Comparison of ENCODE assay signal across 8 cellular contexts in the genomic region with DNA sequence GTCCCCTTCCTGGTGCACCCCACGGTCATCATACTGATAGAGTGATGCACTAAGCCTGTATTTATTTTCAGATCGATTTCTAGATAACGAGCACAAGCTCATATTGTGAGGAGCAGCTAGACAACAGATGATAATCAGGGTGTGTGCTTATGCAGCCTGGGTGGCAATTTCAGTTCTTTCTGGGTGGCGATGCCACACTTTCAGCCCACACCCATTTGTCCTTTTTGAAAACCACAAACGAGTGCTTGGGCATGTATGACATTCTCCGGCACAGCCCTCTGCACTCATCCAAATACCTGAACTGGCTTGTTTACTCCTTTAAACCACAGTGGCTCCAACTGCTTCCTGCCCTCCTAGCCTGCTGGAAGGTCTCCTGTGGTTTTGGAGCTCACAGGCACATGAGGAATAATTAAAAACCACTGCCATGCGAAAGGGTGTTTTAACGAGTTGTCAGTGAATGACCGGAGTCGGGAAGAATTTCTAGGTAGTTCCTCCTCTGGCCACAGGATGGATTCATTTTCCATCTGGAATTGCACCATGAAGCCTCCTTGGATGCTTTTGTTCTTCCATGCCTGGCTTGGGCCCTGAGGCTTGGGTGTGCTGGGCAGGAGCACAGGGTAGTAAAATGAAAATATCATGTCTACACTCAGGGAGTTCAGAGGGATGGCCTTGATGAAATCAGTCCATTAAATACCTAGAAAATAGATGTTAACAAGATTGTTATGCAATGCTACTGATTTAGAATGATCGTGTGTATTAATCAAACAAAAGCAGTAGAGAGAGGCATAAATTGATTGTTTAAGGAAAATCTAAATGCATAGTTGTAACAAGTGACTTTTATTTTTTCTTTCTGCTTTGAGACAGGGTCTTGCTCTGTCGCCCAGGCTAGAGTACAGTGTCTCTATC. TPM values are rescaled to one million over a fixed set of nuclear protein-coding genes. Genes with fewer than 3 reads are reported as not detected.
DNase-seq lines count a peak whose midpoint lies in the region; ATAC-seq, FAIRE-seq and TF ChIP-seq lines count a peak whose summit lies in the region.

No MANE protein-coding gene starts in this region.

- no peaks in the 10 kb centered on the region for H3K36me3 Mint-ChIP-seq in IgD-negative memory B cell
- H3K36me3 Mint-ChIP-seq in activated T-helper 2 cell treated with anti-CD3 and anti-CD28 coated beads, Interferon-gamma antibody, Interleukin-2, Interleukin-4, amounts not matched to agents 10 μg/mL and 5 μg/mL and 100 μg/mL, durations not matched to agents 14 hours and 24 hours and 36 hours (ENCODE audit: low read depth), result no peaks in the 10 kb centered on the region

- H3K27me3 Mint-ChIP-seq in IgD-negative memory B cell, result peaks cover 4% of the 10 kb centered on the region
- H3K27me3 Mint-ChIP-seq in activated T-helper 2 cell treated with anti-CD3 and anti-CD28 coated beads, Interferon-gamma antibody, Interleukin-2, Interleukin-4, amounts not matched to agents 10 μg/mL and 5 μg/mL and 100 μg/mL, durations not matched to agents 14 hours and 24 hours and 36 hours (ENCODE audit: low read depth), result peaks cover 1% of the 10 kb centered on the region

- peak; percentile 36 for ATAC-seq in left colon

- peak; percentile 98 for DNase-seq in Caki2 (ENCODE audit: low read depth)
- DNase-seq in activated T-helper 2 cell treated with anti-CD3 and anti-CD28 coated beads, Interferon-gamma antibody, Interleukin-2, Interleukin-4, amounts not matched to agents 10 μg/mL and 5 μg/mL and 100 μg/mL, durations not matched to agents 14 hours and 24 hours and 36 hours (ENCODE audit: low spot score), result peak; percentile 19
- DNase-seq in left colon, result no peak
- DNase-seq in hippocampal formation (lab: John Stamatoyannopoulos, UW), result no peak
- DNase-seq in stimulated activated CD4-positive, alpha-beta T cell treated with anti-CD3 and anti-CD28 coated beads, Interleukin-1b, Interleukin-23, amount 100 ng/mL, for 48 hours, result no peak
- DNase-seq in HPDE6-E6E7 (ENCODE audit: extremely low spot score), result no peak
- no peak for DNase-seq in GM12892 (ENCODE audit: insufficient read length)

- intact Hi-C loops in activated T-helper 2 cell treated with anti-CD3 and anti-CD28 coated beads, Interferon-gamma antibody, Interleukin-2, Interleukin-4, amounts not matched to agents 10 μg/mL and 5 μg/mL and 100 μg/mL, durations not matched to agents 14 hours and 24 hours and 36 hours (cut with micrococcal nuclease), result no loop called here
- intact Hi-C loops in left colon (cut with DNase I, micrococcal nuclease), result loop anchor here in 1 of 2 donors (10.0 kb wide), 1 partner anchor 216 kb away; no protein-coding TSS in a partner anchor

- peaks cover 21 to 42% (median 25%) of the 10 kb centered on the region in 3 donors for H3K4me1 Mint-ChIP-seq in IgD-negative memory B cell
- peaks cover 28% of the 10 kb centered on the region for H3K4me1 Mint-ChIP-seq in activated T-helper 2 cell treated with anti-CD3 and anti-CD28 coated beads, Interferon-gamma antibody, Interleukin-2, Interleukin-4, amounts not matched to agents 10 μg/mL and 5 μg/mL and 100 μg/mL, durations not matched to agents 14 hours and 24 hours and 36 hours (ENCODE audit: low read depth)

- H3K27ac Mint-ChIP-seq in IgD-negative memory B cell, result peak overlapping the region; percentile 54 to 95 (median 91)
- no peak overlapping the region for H3K27ac Mint-ChIP-seq in activated T-helper 2 cell treated with anti-CD3 and anti-CD28 coated beads, Interferon-gamma antibody, Interleukin-2, Interleukin-4, amounts not matched to agents 10 μg/mL and 5 μg/mL and 100 μg/mL, durations not matched to agents 14 hours and 24 hours and 36 hours

- H3K4me3 Mint-ChIP-seq in IgD-negative memory B cell, result peak overlapping the region in 3 of 4 donors; percentile 18 to 90 (median 83)
- H3K4me3 Mint-ChIP-seq in activated T-helper 2 cell treated with anti-CD3 and anti-CD28 coated beads, Interferon-gamma antibody, Interleukin-2, Interleukin-4, amounts not matched to agents 10 μg/mL and 5 μg/mL and 100 μg/mL, durations not matched to agents 14 hours and 24 hours and 36 hours (ENCODE audit: low read depth), result no peak overlapping the region

- no peak for FAIRE-seq in GM12892 (lab: Jason Lieb, UNC)

- no peaks in the 10 kb centered on the region for H3K9me3 Mint-ChIP-seq in IgD-negative memory B cell
- no peaks in the 10 kb centered on the region for H3K9me3 Mint-ChIP-seq in activated T-helper 2 cell treated with anti-CD3 and anti-CD28 coated beads, Interferon-gamma antibody, Interleukin-2, Interleukin-4, amounts not matched to agents 10 μg/mL and 5 μg/mL and 100 μg/mL, durations not matched to agents 14 hours and 24 hours and 36 hours

- TF ChIP-seq POLR2A in GM12892 (IDR thresholded peaks at IDR 0.05; ENCODE audit: low read depth, low read length), result no peak

- in situ Hi-C loops in Caki2 (cut with HindIII; ENCODE audit: low pct_unique_long_range_greater_than_20kb, low sequenced_read_pairs), result no loop called here

RNA-seq across cellular contexts. Expression of a gene that starts 52.4 kb away (rescaled TPM):
- total RNA-seq in Caki2 (2014; rRNA removed; shearing (Covaris generic); ENCODE audit: low replicate concordance), result 894 and 953 TPM in 2 replicates
- 394 TPM for polyA plus RNA-seq in IgD-negative memory B cell
- total RNA-seq in activated T-helper 2 cell treated with anti-CD3 and anti-CD28 coated beads, Interferon-gamma antibody, Interleukin-2, Interleukin-4, amounts not matched to agents 10 μg/mL and 5 μg/mL and 100 μg/mL, durations not matched to agents 14 hours and 24 hours and 36 hours, result 77.8 and 78.7 TPM in 2 replicates
- total RNA-seq in left colon, result 100 to 1,000 TPM; 303 to 331 TPM
- 39.2 TPM for polyA plus RNA-seq in GM12892 (2012; ENCODE audit: missing spikeins)

Comparison
In these comparisons a context has a peak if more than half of its experiments do, and no peak if none do; other contexts are left out.
1. DNase-seq: peak in Caki2 (single experiment) and activated T-helper 2 cell treated with anti-CD3 and anti-CD28 coated beads, Interferon-gamma antibody, Interleukin-2, Interleukin-4, amounts not matched to agents 10 μg/mL and 5 μg/mL and 100 μg/mL, durations not matched to agents 14 hours and 24 hours and 36 hours (single experiment); none in left colon (0 of 2), hippocampal formation (0 of 2), stimulated activated CD4-positive, alpha-beta T cell treated with anti-CD3 and anti-CD28 coated beads, Interleukin-1b, Interleukin-23, amount 100 ng/mL, for 48 hours (single experiment), HPDE6-E6E7 (single experiment) and GM12892 (single experiment).